In the genomic region with DNA sequence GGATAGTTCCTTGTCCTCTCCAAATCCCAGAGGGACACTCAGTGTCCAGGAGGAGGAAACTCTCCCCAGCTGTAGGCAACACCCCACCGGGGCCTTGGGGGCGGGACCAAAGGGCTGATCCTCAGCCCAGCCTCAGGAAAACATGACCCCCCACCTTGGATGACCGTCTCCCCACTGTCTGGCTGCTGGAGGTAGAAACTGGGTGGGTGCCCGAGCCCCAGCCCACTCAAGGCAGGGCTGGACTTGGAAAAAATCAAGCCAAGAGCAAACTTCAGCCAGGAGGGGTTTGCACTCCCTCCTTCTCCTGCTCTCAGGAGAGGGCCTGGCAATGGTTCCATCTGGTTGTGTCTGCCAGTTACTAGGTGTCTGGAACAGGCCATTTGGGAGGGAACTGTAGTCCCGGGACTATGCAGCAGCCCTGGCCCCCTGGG, we compare ENCODE assay signal across 13 cellular contexts. TPM values are rescaled to one million over a fixed set of nuclear protein-coding genes. Genes with fewer than 3 reads are reported as not detected.
A peak's percentile ranks its signal among the peaks of the same experiment; 100 is the strongest.
DNase-seq lines count a peak whose midpoint lies in the region; ATAC-seq, FAIRE-seq and TF ChIP-seq lines count a peak whose summit lies in the region.
"Had no signal": no experiment of that assay in that cellular context is flagged by ENCODE, and none has a peak within 500 bp of the region (broad histone marks: within the 10 kb centered on the region; RNA-seq: fewer than 3 reads in every experiment).

No MANE protein-coding gene starts in this region.

- ATAC-seq in lower lobe of right lung (peak in 1 of 2 donors; percentile 25), omental fat pad (ENCODE audit: low FRiP score) (no peak)
- ATAC-seq: activated CD8-positive, alpha-beta T cell treated with anti-CD3 and anti-CD28 coated beads, Interleukin-2, amount 10 ng/mL, durations not matched to agents 7 days and 5 days; activated T-helper 17 cell treated with anti-CD3 and anti-CD28 coated beads, Interleukin-2, amount 50 U/mL, for 72 hours had no signal

- no peaks in the 10 kb centered on the region for H4K20me1 ChIP-seq in H1 (replicated peaks in 1 of 2; ENCODE audit: control insufficient read depth in 1 of 2, insufficient read depth in 2 of 2, low read length in 2 of 2)

- H2BK20ac ChIP-seq in H1 (ENCODE audit: low read length): no peak overlapping the region

- H3K27ac ChIP-seq in H1 (ENCODE audit: low read depth, low read length) (no peak overlapping the region), lower lobe of right lung (no peak overlapping the region)

- TF ChIP-seq POLR2A in H1 (IDR thresholded peaks at IDR 0.05; ENCODE audit: control extremely low read depth in 1 of 2, low read depth in 2 of 2, low read length in 2 of 2): no peak

- 0 out of 4 replicates have a peak overlapping the region, but pooled peaks of 1 of the 2 experiments have one; percentile 5 for H3K4me2 ChIP-seq in H1 (ENCODE audit: insufficient read depth in 1 of 2, low read depth in 2 of 2, low read length in 2 of 2)

- no peak overlapping the region for H3K14ac ChIP-seq in H1 (ENCODE audit: insufficient read length)

- H2BK15ac ChIP-seq in H1 (ENCODE audit: low read length): no peak overlapping the region; the same call in 1 of the 2 replicates

- no peak for TF ChIP-seq RAD21 in H1 (IDR thresholded peaks at IDR 0.05 in 1 of 2, conservative IDR thresholded peaks at IDR 0.05 in 1 of 2; ENCODE audit: low read depth in 2 of 2, low read length in 2 of 2)

- H3K27me3 ChIP-seq in BE2C (no peaks in the 10 kb centered on the region), H1 (replicated peaks in 1 of 4; ENCODE audit: control insufficient read depth in 3 of 4, extremely low read depth in 1 of 4, insufficient read depth in 3 of 4, low read length in 3 of 4) (peaks cover 0 to 6% (median 1%) of the 10 kb centered on the region in 4 experiments; a peak in 3 of 7 replicates), lower lobe of right lung (ENCODE audit: low read depth) (peaks cover 18% of the 10 kb centered on the region)

- no peak overlapping the region for H3K56ac ChIP-seq in H1 (replicated peaks; ENCODE audit: insufficient read length, low read depth, low read length)

- peaks cover 3% of the 10 kb centered on the region; the same call in 1 of the 2 replicates for H3K79me1 ChIP-seq in H1 (ENCODE audit: low read depth, low read length)

- H4K91ac ChIP-seq in H1 (replicated peaks; ENCODE audit: insufficient read length, low read length): no peak overlapping the region

- peak overlapping the region; percentile 76; the same call in 1 of the 2 replicates for H4K8ac ChIP-seq in H1 (ENCODE audit: extremely low read depth, insufficient read depth, low read length)

- H2BK5ac ChIP-seq in H1 (ENCODE audit: low read depth, low read length): no peak overlapping the region; the same call in 1 of the 2 replicates

- POLR2A ChIA-PET in H1 (lab: Charles Lee; ENCODE audit: partially characterized antibody): interaction anchor here (8.0 kb wide), 1 partner anchor 11 kb away, joined by 93 read pairs; a partner anchor contains a TSS

- H3K23ac ChIP-seq in H1 (ENCODE audit: insufficient read length): no peak overlapping the region

- no peak for FAIRE-seq in H1 (lab: Jason Lieb, UNC)
- FAIRE-seq: colon, GM12891 had no signal

- H3K9me3 ChIP-seq in BE2C: no peaks in the 10 kb centered on the region
- H3K9me3 ChIP-seq in H1 (ENCODE audit: insufficient read depth in 2 of 2, low read depth in 1 of 2, low read length in 1 of 2): peaks cover 3% of the 10 kb centered on the region in 2 experiments; a peak in 2 of 4 replicates
- H3K9me3 ChIP-seq in lower lobe of right lung: no peaks in the 10 kb centered on the region

- H3K23me2 ChIP-seq in H1 (ENCODE audit: low read depth, low read length): peaks cover 6% of the 10 kb centered on the region; the same call in 1 of the 2 replicates

- TF ChIP-seq CTCF in BE2C (IDR thresholded peaks at IDR 0.05; ENCODE audit: low read depth, low read length): no peak
- TF ChIP-seq CTCF in H1 (IDR thresholded peaks at IDR 0.05; ENCODE audit: control extremely low read depth in 1 of 3, insufficient read depth in 1 of 3, low read depth in 1 of 3, low read length in 3 of 3): no peak
- no peak for TF ChIP-seq CTCF in lower lobe of right lung (IDR thresholded peaks at IDR 0.05)
- no peak for TF ChIP-seq CTCF in omental fat pad (IDR thresholded peaks at IDR 0.05)

- DNase-seq in BE2C (peak; percentile 71), H1 (ENCODE audit: low read depth in 1 of 2, low spot score in 2 of 2) (no peak), lower lobe of right lung (peak; percentile 44), skeletal muscle cell (ENCODE audit: low read depth) (peak; percentile 23), kidney glomerular epithelial cell (lab: John Stamatoyannopoulos, UW) (no peak), omental fat pad (ENCODE audit: low spot score) (no peak), NCI-H2227 treated with DMSO at 0.1 percent for 48 hours (lab: John Stamatoyannopoulos, UW) (no peak)
- no peak for DNase-seq in activated CD4-positive, CD25-positive, alpha-beta regulatory T cell (lab: John Stamatoyannopoulos, UW)
- DNase-seq: activated CD8-positive, alpha-beta T cell treated with anti-CD3 and anti-CD28 coated beads, Interleukin-2, amount 10 ng/mL, durations not matched to agents 7 days and 5 days; NCI-H1417 treated with DMSO at 0.1 percent for 48 hours had no signal

- no peak overlapping the region for H3K18ac ChIP-seq in H1 (ENCODE audit: extremely low read depth, low read length)

- H2BK12ac ChIP-seq in H1 (ENCODE audit: low read depth, low read length): peak overlapping the region; percentile 60; the same call in 1 of the 2 replicates

- no peak for TF ChIP-seq EP300 in H1 (IDR thresholded peaks at IDR 0.05; ENCODE audit: borderline replicate concordance in 1 of 2, low read depth in 2 of 2, low read length in 2 of 2)

- no peak overlapping the region for H2AK5ac ChIP-seq in H1 (ENCODE audit: low read depth, low read length)

- H3K4me3 ChIP-seq in BE2C (ENCODE audit: low read depth, low read length): no peak overlapping the region
- no peak overlapping the region for H3K4me3 ChIP-seq in H1 (ENCODE audit: extremely low read depth in 1 of 4, insufficient read depth in 2 of 4, low read depth in 3 of 4, low read length in 4 of 4)
- no peak overlapping the region for H3K4me3 ChIP-seq in lower lobe of right lung
- H3K4me3 ChIP-seq in skeletal muscle cell (ENCODE audit: low read depth, low read length): no peak overlapping the region

- WGBS in H1 (ENCODE audit: extremely low coverage in 1 of 2, insufficient coverage in 1 of 2, insufficient read length in 1 of 2, insufficient replicate concordance in 2 of 2, low coverage in 1 of 2, low lambda C conversion rate in 2 of 2, missing lambda C conversion rate in 1 of 2), 2 experiments: 78% methylated on average over 5 of the region's 5 CpGs; no CpG with 5 or more reads in 1 of the 2 experiments

- intact Hi-C loops in lower lobe of right lung (cut with DNase I): no loop called here

- no peaks in the 10 kb centered on the region; a peak in 1 of 4 replicates for H3K79me2 ChIP-seq in H1 (ENCODE audit: control insufficient read depth in 1 of 2, insufficient read depth in 2 of 2, low read length in 2 of 2)

- H4K5ac ChIP-seq in H1 (ENCODE audit: insufficient read length, low read depth, low read length): no peak overlapping the region

- H3K4me1 ChIP-seq in BE2C (peaks cover 6% of the 10 kb centered on the region), H1 (replicated peaks in 1 of 4; ENCODE audit: control insufficient read depth in 3 of 4, insufficient read depth in 4 of 4, low read length in 3 of 4) (peaks cover 5 to 19% (median 7%) of the 10 kb centered on the region in 4 experiments), lower lobe of right lung (peaks cover 20% of the 10 kb centered on the region)

- H3K4ac ChIP-seq in H1 (replicated peaks; ENCODE audit: insufficient read length, low read depth, low read length): no peak overlapping the region

- H3K36me3 ChIP-seq in BE2C (no peaks in the 10 kb centered on the region), H1 (ENCODE audit: control insufficient read depth in 2 of 4, insufficient read depth in 4 of 4, low read length in 3 of 4) (no peaks in the 10 kb centered on the region), lower lobe of right lung (no peaks in the 10 kb centered on the region)

- H2AFZ ChIP-seq in H1 (ENCODE audit: low read length): no peak overlapping the region

- no peak overlapping the region for H2BK120ac ChIP-seq in H1 (replicated peaks; ENCODE audit: low read depth, low read length)

- H3K9ac ChIP-seq in H1 (replicated peaks in 1 of 4; ENCODE audit: extremely low read depth in 1 of 4, low read depth in 3 of 4, low read length in 3 of 4): no peak overlapping the region

- CTCF ChIA-PET in H1 (lab: Charles Lee; ENCODE audit: partially characterized antibody): interaction anchor here (32.9 kb wide), 1 partner anchor 17 kb away, joined by 1213 read pairs; a partner anchor contains a TSS

RNA-seq across cellular contexts. Expression of a gene that starts 3.6 kb away (rescaled TPM):
- polyA plus RNA-seq in BE2C (2012; ENCODE audit: insufficient read depth, insufficient read length, low read depth): 0.36 TPM
- 9.3 and 10.3 TPM in 2 replicates for total RNA-seq in H1 (2021; fragmentation: NEBNext Ultra II Directional; extraction: Animal tissue kit (Norgen Biotek cat#: 25700))
- polyA plus RNA-seq in H1 (2011; rRNA removed): 9.5 and 16.7 TPM in 2 replicates
- 16.0 TPM for polyA plus RNA-seq in H1 (2011; cell fraction: cytosol; rRNA removed)
- 11.4 TPM for polyA plus RNA-seq in H1 (2011; cell fraction: nucleus; rRNA removed)
- 6.7 to 8.6 TPM (median 8.0 TPM) in 4 replicates for polyA plus RNA-seq in H1 (2012, experiment 1 of 2)
- 10.5 TPM for polyA plus RNA-seq in H1 (2012, experiment 2 of 2)
- 6.6 TPM for polyA plus RNA-seq in H1 (2013, experiment 1 of 2)
- polyA plus RNA-seq in H1 (2013, experiment 2 of 2): 7.7 TPM
- polyA minus RNA-seq in H1 (2011; rRNA and poly(A)+ RNA removed): 12.2 and 14.8 TPM in 2 replicates
- 9.6 TPM for polyA minus RNA-seq in H1 (2011; cell fraction: cytosol; rRNA and poly(A)+ RNA removed)
- polyA minus RNA-seq in H1 (2011; cell fraction: nucleus; rRNA and poly(A)+ RNA removed): 9.0 TPM
- total RNA-seq in lower lobe of right lung (21.5 TPM), omental fat pad (10 to 100 TPM in 1 of 4 donors, 1 to 10 TPM in 3; 4.6 to 50.0 (median 7.6) TPM)
- total RNA-seq: activated CD8-positive, alpha-beta T cell treated with anti-CD3 and anti-CD28 coated beads, Interleukin-2, amount 10 ng/mL, durations not matched to agents 7 days and 5 days; activated T-helper 17 cell treated with anti-CD3 and anti-CD28 coated beads, Interleukin-2, amount 50 U/mL, for 72 hours had no signal

RNA-seq across cellular contexts. Expression of a gene that starts 5.2 kb away (rescaled TPM):
- polyA plus RNA-seq in BE2C (2012; ENCODE audit: insufficient read depth, insufficient read length, low read depth): not detected
- total RNA-seq in H1 (2021; fragmentation: NEBNext Ultra II Directional; extraction: Animal tissue kit (Norgen Biotek cat#: 25700)): not detected in 2 replicates
- not detected in 2 replicates for polyA plus RNA-seq in H1 (2011; rRNA removed)
- polyA plus RNA-seq in H1 (2011; cell fraction: cytosol; rRNA removed): not detected
- polyA plus RNA-seq in H1 (2011; cell fraction: nucleus; rRNA removed): not detected
- not detected in 4 replicates for polyA plus RNA-seq in H1 (2012, experiment 1 of 2)
- polyA plus RNA-seq in H1 (2012, experiment 2 of 2): not detected
- not detected for polyA plus RNA-seq in H1 (2013, experiment 1 of 2)
- not detected for polyA plus RNA-seq in H1 (2013, experiment 2 of 2)
- polyA minus RNA-seq in H1 (2011; rRNA and poly(A)+ RNA removed): 0.07 TPM in 1 of 2 replicates, not detected in the other
- polyA minus RNA-seq in H1 (2011; cell fraction: cytosol; rRNA and poly(A)+ RNA removed): not detected
- polyA minus RNA-seq in H1 (2011; cell fraction: nucleus; rRNA and poly(A)+ RNA removed): not detected
- total RNA-seq in lower lobe of right lung (not detected), omental fat pad (not detected)
- total RNA-seq: activated CD8-positive, alpha-beta T cell treated with anti-CD3 and anti-CD28 coated beads, Interleukin-2, amount 10 ng/mL, durations not matched to agents 7 days and 5 days; activated T-helper 17 cell treated with anti-CD3 and anti-CD28 coated beads, Interleukin-2, amount 50 U/mL, for 72 hours had no signal

RNA-seq across cellular contexts. Expression of a gene that starts 26.2 kb away (rescaled TPM):
- not detected for polyA plus RNA-seq in BE2C (2012; ENCODE audit: insufficient read depth, insufficient read length, low read depth)
- not detected in 2 replicates for total RNA-seq in H1 (2021; fragmentation: NEBNext Ultra II Directional; extraction: Animal tissue kit (Norgen Biotek cat#: 25700))
- polyA plus RNA-seq in H1 (2011; rRNA removed): not detected in 2 replicates
- polyA plus RNA-seq in H1 (2011; cell fraction: cytosol; rRNA removed): not detected
- not detected for polyA plus RNA-seq in H1 (2011; cell fraction: nucleus; rRNA removed)
- not detected in 4 replicates for polyA plus RNA-seq in H1 (2012, experiment 1 of 2)
- polyA plus RNA-seq in H1 (2012, experiment 2 of 2): not detected
- polyA plus RNA-seq in H1 (2013, experiment 1 of 2): not detected
- not detected for polyA plus RNA-seq in H1 (2013, experiment 2 of 2)
- not detected in 2 replicates for polyA minus RNA-seq in H1 (2011; rRNA and poly(A)+ RNA removed)
- not detected for polyA minus RNA-seq in H1 (2011; cell fraction: cytosol; rRNA and poly(A)+ RNA removed)
- not detected for polyA minus RNA-seq in H1 (2011; cell fraction: nucleus; rRNA and poly(A)+ RNA removed)
- total RNA-seq in lower lobe of right lung (3.2 TPM), omental fat pad (not detected)
- total RNA-seq: activated CD8-positive, alpha-beta T cell treated with anti-CD3 and anti-CD28 coated beads, Interleukin-2, amount 10 ng/mL, durations not matched to agents 7 days and 5 days; activated T-helper 17 cell treated with anti-CD3 and anti-CD28 coated beads, Interleukin-2, amount 50 U/mL, for 72 hours had no signal

RNA-seq across cellular contexts. Expression of a gene that starts 42.0 kb away (rescaled TPM):
- 11.1 TPM for polyA plus RNA-seq in BE2C (2012; ENCODE audit: insufficient read depth, insufficient read length, low read depth)
- 16.5 and 20.8 TPM in 2 replicates for total RNA-seq in H1 (2021; fragmentation: NEBNext Ultra II Directional; extraction: Animal tissue kit (Norgen Biotek cat#: 25700))
- polyA plus RNA-seq in H1 (2011; rRNA removed): 6.8 and 7.7 TPM in 2 replicates
- polyA plus RNA-seq in H1 (2011; cell fraction: cytosol; rRNA removed): 10.5 TPM
- 4.2 TPM for polyA plus RNA-seq in H1 (2011; cell fraction: nucleus; rRNA removed)
- polyA plus RNA-seq in H1 (2012, experiment 1 of 2): 9.7 to 15.8 TPM (median 10.5 TPM) in 4 replicates
- 9.9 TPM for polyA plus RNA-seq in H1 (2012, experiment 2 of 2)
- polyA plus RNA-seq in H1 (2013, experiment 1 of 2): 14.6 TPM
- 14.9 TPM for polyA plus RNA-seq in H1 (2013, experiment 2 of 2)
- polyA minus RNA-seq in H1 (2011; rRNA and poly(A)+ RNA removed): 7.6 and 7.7 TPM in 2 replicates
- 8.3 TPM for polyA minus RNA-seq in H1 (2011; cell fraction: cytosol; rRNA and poly(A)+ RNA removed)
- polyA minus RNA-seq in H1 (2011; cell fraction: nucleus; rRNA and poly(A)+ RNA removed): 10.2 TPM
- total RNA-seq in lower lobe of right lung (15.7 TPM), omental fat pad (10 to 100 TPM; 16.8 to 25.2 (median 22.4) TPM)

RNA-seq across cellular contexts. Expression of a gene that starts 43.6 kb away (rescaled TPM):
- 4.0 TPM for polyA plus RNA-seq in BE2C (2012; ENCODE audit: insufficient read depth, insufficient read length, low read depth)
- total RNA-seq in H1 (2021; fragmentation: NEBNext Ultra II Directional; extraction: Animal tissue kit (Norgen Biotek cat#: 25700)): 1.3 and 1.7 TPM in 2 replicates
- polyA plus RNA-seq in H1 (2011; rRNA removed): 0.67 and 1.3 TPM in 2 replicates
- polyA plus RNA-seq in H1 (2011; cell fraction: cytosol; rRNA removed): 1.0 TPM
- polyA plus RNA-seq in H1 (2011; cell fraction: nucleus; rRNA removed): 5.7 TPM
- polyA plus RNA-seq in H1 (2012, experiment 1 of 2): 0.81 to 1.3 TPM (median 1.1 TPM) in 4 replicates
- 0.24 TPM for polyA plus RNA-seq in H1 (2012, experiment 2 of 2)
- polyA plus RNA-seq in H1 (2013, experiment 1 of 2): 0.87 TPM
- polyA plus RNA-seq in H1 (2013, experiment 2 of 2): 0.53 TPM
- polyA minus RNA-seq in H1 (2011; rRNA and poly(A)+ RNA removed): 0.95 and 1.6 TPM in 2 replicates
- 0.88 TPM for polyA minus RNA-seq in H1 (2011; cell fraction: cytosol; rRNA and poly(A)+ RNA removed)
- 2.7 TPM for polyA minus RNA-seq in H1 (2011; cell fraction: nucleus; rRNA and poly(A)+ RNA removed)
- 4.1 TPM for total RNA-seq in lower lobe of right lung
- 1 to 10 TPM; 2.9 to 5.6 (median 4.6) TPM for total RNA-seq in omental fat pad

Comparison
In these comparisons a context has a peak if more than half of its experiments do, and no peak if none do; other contexts are left out.
1. DNase-seq: peak in BE2C (single experiment), lower lobe of right lung (single experiment) and skeletal muscle cell (single experiment); none in H1 (0 of 2), kidney glomerular epithelial cell (single experiment), omental fat pad (single experiment), NCI-H2227 treated with DMSO at 0.1 percent for 48 hours (single experiment) and activated CD4-positive, CD25-positive, alpha-beta regulatory T cell (0 of 4).